In genomic region chr2:200509227-200509607, GRCh38 we compare ENCODE assay signal across 8 cellular contexts. TPM values are rescaled to one million over a fixed set of nuclear protein-coding genes. Genes with fewer than 3 reads are reported as not detected.
DNase-seq lines count a peak whose midpoint lies in the region; TF ChIP-seq lines count a peak whose summit lies in the region.

No MANE protein-coding gene starts in this region.

- CTCF ChIA-PET in Calu3 (lab: Charles Lee), result interaction anchor here (0.9 to 1.0 kb wide), 2 partner anchors 14 to 194 kb away, joined by 3 read pairs; no protein-coding TSS in a partner anchor

- H2BK12ac ChIP-seq in neuronal stem cell (ENCODE audit: low read length), result no peak overlapping the region

- H3K4me1 ChIP-seq in neuronal stem cell (ENCODE audit: control insufficient read depth in 2 of 2, insufficient read depth in 1 of 2, low read depth in 1 of 2, low read length in 2 of 2), result peaks cover 4 to 6% of the 10 kb centered on the region in 2 donors

- no CpG with 5 or more reads among the region's 8 CpGs for WGBS in neuronal stem cell (ENCODE audit: extremely low coverage in 2 of 2, insufficient read length in 2 of 2, insufficient replicate concordance in 1 of 2), 2 donors

- H3K14ac ChIP-seq in neuronal stem cell (ENCODE audit: low read length), result no peak overlapping the region

- H3K9me3 ChIP-seq in WERI-Rb-1 (ENCODE audit: severe bottlenecking) (no peaks in the 10 kb centered on the region), neuronal stem cell (replicated peaks in 1 of 2; ENCODE audit: control insufficient read depth in 2 of 2, insufficient read depth in 1 of 2, low read depth in 1 of 2, low read length in 2 of 2) (no peaks in the 10 kb centered on the region)

- H3K27ac Mint-ChIP-seq in Calu3 (ENCODE audit: unreplicated experiment), result peak overlapping the region; percentile 60

- no peaks in the 10 kb centered on the region for H3K9me3 Mint-ChIP-seq in Calu3 (ENCODE audit: low read depth, unreplicated experiment)

- peak overlapping the region; percentile 30 for H2AK5ac ChIP-seq in neuronal stem cell (ENCODE audit: low read depth, low read length)

- no peaks in the 10 kb centered on the region for H3K79me1 ChIP-seq in neuronal stem cell (ENCODE audit: low read depth, low read length)

- no peak overlapping the region for H4K91ac ChIP-seq in neuronal stem cell (ENCODE audit: low read depth, low read length, poor library complexity)

- H3K4me1 Mint-ChIP-seq in Calu3 (ENCODE audit: low read depth, unreplicated experiment), result peaks cover 10% of the 10 kb centered on the region

- DNase-seq in Calu3 (peak; percentile 5), HFF-Myc (ENCODE audit: extremely low read depth, low read depth) (no peak), WERI-Rb-1 (no peak), fibroblast of pulmonary artery (ENCODE audit: low read depth) (no peak), neuronal stem cell (ENCODE audit: low spot score) (no peak), MV-4-11 (lab: John Stamatoyannopoulos, UW) (no peak), 8988T (no peak), LoVo (ENCODE audit: low spot score) (no peak)

- H3K4me2 ChIP-seq in neuronal stem cell (ENCODE audit: insufficient read depth, low read length, poor library complexity, severe bottlenecking), result peak overlapping the region; percentile 61

- no peaks in the 10 kb centered on the region for H3K27me3 Mint-ChIP-seq in Calu3 (ENCODE audit: unreplicated experiment)

- H2AFZ ChIP-seq in neuronal stem cell (ENCODE audit: low read length), result peak overlapping the region; percentile 87

- peak overlapping the region; percentile 84 for H3K27ac ChIP-seq in WERI-Rb-1
- H3K27ac ChIP-seq in neuronal stem cell (replicated peaks; ENCODE audit: low read length), result no peak overlapping the region

- H2BK5ac ChIP-seq in neuronal stem cell (ENCODE audit: low read length), result no peak overlapping the region

- H2BK120ac ChIP-seq in neuronal stem cell (ENCODE audit: low read depth, low read length), result no peak overlapping the region

- intact Hi-C loops in Calu3 (cut with micrococcal nuclease; ENCODE audit: unreplicated experiment), result loop anchor here (2.0 kb wide), 1 partner anchor 530 kb away; no protein-coding TSS in a partner anchor

- peak overlapping the region; percentile 83 for H3K4me3 Mint-ChIP-seq in Calu3 (ENCODE audit: low read depth, unreplicated experiment)

- H3K23ac ChIP-seq in neuronal stem cell (ENCODE audit: low read depth, low read length, poor library complexity), result no peak overlapping the region

- no peak for TF ChIP-seq CTCF in Calu3 (IDR thresholded peaks at IDR 0.05; ENCODE audit: unreplicated experiment)
- no peak for TF ChIP-seq CTCF in HFF-Myc (IDR thresholded peaks at IDR 0.05; ENCODE audit: low read depth, low read length, missing control alignments)
- TF ChIP-seq CTCF in WERI-Rb-1 (IDR thresholded peaks at IDR 0.05; ENCODE audit: low read depth, low read length), result no peak
- TF ChIP-seq CTCF in fibroblast of pulmonary artery (IDR thresholded peaks at IDR 0.05; ENCODE audit: low read length, missing control alignments), result no peak

- H3K27me3 ChIP-seq in WERI-Rb-1 (ENCODE audit: insufficient read depth, low read depth, severe bottlenecking) (no peaks in the 10 kb centered on the region), neuronal stem cell (ENCODE audit: control insufficient read depth in 3 of 3, insufficient read depth in 3 of 3, low read depth in 1 of 3, low read length in 3 of 3) (peaks cover 0 to 27% (median 0%) of the 10 kb centered on the region in 3 experiments)

- BruUV-seq in Calu3 (replicated peaks; lab: Mats Ljungman, UMichigan), result no TSS peak

- H3K4ac ChIP-seq in neuronal stem cell (ENCODE audit: low read length), result no peak overlapping the region

- H3K36me3 Mint-ChIP-seq in Calu3 (ENCODE audit: insufficient read depth, unreplicated experiment), result peaks cover 8% of the 10 kb centered on the region

- H3K18ac ChIP-seq in neuronal stem cell (ENCODE audit: low read length), result peak overlapping the region; percentile 96

- no peak overlapping the region for H2BK15ac ChIP-seq in neuronal stem cell (ENCODE audit: low read length)

- H3K36me3 ChIP-seq in WERI-Rb-1, result no peaks in the 10 kb centered on the region
- peaks cover 0 to 2% of the 10 kb centered on the region in 2 donors for H3K36me3 ChIP-seq in neuronal stem cell (replicated peaks in 1 of 2; ENCODE audit: control insufficient read depth in 2 of 2, insufficient read depth in 2 of 2, low read length in 2 of 2)

- no peak overlapping the region for H4K8ac ChIP-seq in neuronal stem cell (ENCODE audit: low read depth, low read length)

- H3K9ac ChIP-seq in neuronal stem cell (ENCODE audit: low read depth, low read length, poor library complexity), result peak overlapping the region; percentile 75

- H3K4me3 ChIP-seq in HFF-Myc (replicated peaks; ENCODE audit: low read depth, low read length) (peak overlapping the region; percentile 73), WERI-Rb-1 (ENCODE audit: low read depth, low read length) (peak overlapping the region; percentile 89), fibroblast of pulmonary artery (replicated peaks; ENCODE audit: low read depth, low read length) (peak overlapping the region; percentile 82), neuronal stem cell (ENCODE audit: low read length in 2 of 2) (peak overlapping the region; percentile 74 to 81)

RNA-seq across cellular contexts. Expression of gene KCTD18, which starts 0.7 kb away (rescaled TPM):
- 11.8 and 13.6 TPM in 2 replicates for total RNA-seq in Calu3 (2022)
- 5.7 TPM for polyA plus RNA-seq in neuronal stem cell (2013, experiment 1 of 2)
- polyA plus RNA-seq in neuronal stem cell (2013, experiment 2 of 2), result 5.0 TPM

RNA-seq across cellular contexts. Expression of gene SGO2, which starts 16.8 kb away (rescaled TPM):
- total RNA-seq in Calu3 (2022), result 18.0 and 22.9 TPM in 2 replicates
- 49.7 TPM for polyA plus RNA-seq in neuronal stem cell (2013, experiment 1 of 2)
- 50.8 TPM for polyA plus RNA-seq in neuronal stem cell (2013, experiment 2 of 2)
